In genomic region chr13:108463365-108463764, GRCh38 we compare ENCODE assay signal across 11 cellular contexts.
A peak's percentile ranks its signal among the peaks of the same experiment; 100 is the strongest.
DNase-seq lines count a peak whose midpoint lies in the region; ATAC-seq and TF ChIP-seq lines count a peak whose summit lies in the region.
"Had no signal": no experiment of that assay in that cellular context is flagged by ENCODE, and none has a peak within 500 bp of the region (broad histone marks: within the 10 kb centered on the region; RNA-seq: fewer than 3 reads in every experiment).

No MANE protein-coding gene starts in this region.

- peak; percentile 43 to 62 for ATAC-seq in activated T-cell treated with anti-CD3 and anti-CD28 coated beads, Interleukin-2, amount 50 U/mL, for 4 hours
- ATAC-seq in PC-3 (no peak), upper lobe of right lung (peak; percentile 19), WTC11 (no peak)

- peaks cover 2% of the 10 kb centered on the region for H3K4me1 Mint-ChIP-seq in activated T-cell treated with anti-CD3 and anti-CD28 coated beads, Interleukin-2, amount 50 U/mL, for 4 hours (ENCODE audit: low read depth)
- H3K4me1 Mint-ChIP-seq in WTC11: no peaks in the 10 kb centered on the region; the same call in 1 of the 2 replicates
- H3K4me1 Mint-ChIP-seq: B cell had no signal

- intact Hi-C loops in PC-3 (cut with micrococcal nuclease): no loop called here
- intact Hi-C loops in upper lobe of right lung (cut with DNase I): no loop called here
- intact Hi-C loops in testis (cut with DNase I; ENCODE audit: low total_unique reads): no loop called here

- H3K9me3 ChIP-seq in PC-3 (ENCODE audit: low read length) (no peaks in the 10 kb centered on the region), upper lobe of right lung (no peaks in the 10 kb centered on the region), testis (no peaks in the 10 kb centered on the region)

- H3K4me3 ChIP-seq in PC-3 (ENCODE audit: low read length): no peak overlapping the region
- no peak overlapping the region for H3K4me3 ChIP-seq in upper lobe of right lung
- no peak overlapping the region for H3K4me3 ChIP-seq in testis

- H3K4me1 ChIP-seq in PC-3 (ENCODE audit: insufficient read depth, low read length) (no peaks in the 10 kb centered on the region), upper lobe of right lung (no peaks in the 10 kb centered on the region), testis (no peaks in the 10 kb centered on the region)

- CTCF ChIA-PET in PC-3 (lab: Charles Lee) (no interaction called here), WTC11 (lab: Charles Lee) (no interaction called here)

- TF ChIP-seq CTCF in PC-3 (conservative IDR thresholded peaks at IDR 0.05; ENCODE audit: low read depth, low read length) (no peak), upper lobe of right lung (IDR thresholded peaks at IDR 0.05) (no peak), WTC11 (IDR thresholded peaks at IDR 0.05) (no peak), testis (IDR thresholded peaks at IDR 0.05) (no peak)

- H3K27ac ChIP-seq in PC-3 (ENCODE audit: low read length) (no peak overlapping the region), upper lobe of right lung (no peak overlapping the region), testis (no peak overlapping the region)

- no peaks in the 10 kb centered on the region for H3F3A ChIP-seq in PC-3 (ENCODE audit: low read length, unreplicated experiment)

- WGBS in testis, 2 donors: 85% methylated on average over 3 of the region's 3 CpGs

- BruUV-seq in PC-3 (replicated peaks; lab: Mats Ljungman, UMichigan): no TSS peak

- no peak overlapping the region for H2AFZ ChIP-seq in PC-3 (ENCODE audit: low read length)

- H3K27me3 ChIP-seq in PC-3 (ENCODE audit: low read length) (no peaks in the 10 kb centered on the region), upper lobe of right lung (no peaks in the 10 kb centered on the region), testis (no peaks in the 10 kb centered on the region)

- H3K9me2 ChIP-seq in PC-3 (replicated peaks; ENCODE audit: low read length): no peaks in the 10 kb centered on the region

- no peak for TF ChIP-seq POLR2A in testis (IDR thresholded peaks at IDR 0.05)

- DNase-seq in activated T-cell treated with anti-CD3 and anti-CD28 coated beads, Interleukin-2, amount 50 U/mL, for 4 hours: no peak
- no peak for DNase-seq in activated T-cell treated with anti-CD3 and anti-CD28 coated beads, Interleukin-2, amount 50 U/mL, for 48 hours
- DNase-seq in PC-3 (peak; percentile 61), fibroblast of peridontal ligament (ENCODE audit: extremely low read depth) (peak; percentile 83), upper lobe of right lung (no peak), occipital lobe (lab: John Stamatoyannopoulos, UW) (no peak), WTC11 (ENCODE audit: low spot score) (no peak), testis (no peak)
- DNase-seq: activated effector memory CD4-positive, alpha-beta T cell treated with Interleukin-2 at 50 U/mL for 16 hours; NCI-H1436 treated with DMSO at 0.1 percent for 48 hours had no signal

- H3K9ac ChIP-seq in PC-3 (ENCODE audit: low read length): no peak overlapping the region

- no peaks in the 10 kb centered on the region for H3K36me3 Mint-ChIP-seq in activated T-cell treated with anti-CD3 and anti-CD28 coated beads, Interleukin-2, amount 50 U/mL, for 4 hours (ENCODE audit: insufficient read depth)
- H3K36me3 Mint-ChIP-seq in WTC11: no peaks in the 10 kb centered on the region; the same call in 1 of the 2 replicates

- H3K36me3 ChIP-seq in PC-3 (ENCODE audit: low read depth, low read length): no peaks in the 10 kb centered on the region
- H3K36me3 ChIP-seq in upper lobe of right lung: no peaks in the 10 kb centered on the region
- no peaks in the 10 kb centered on the region for H3K36me3 ChIP-seq in testis (ENCODE audit: low read depth, missing control alignments)

- H4K20me1 ChIP-seq in PC-3 (ENCODE audit: low read length): no peaks in the 10 kb centered on the region

- POLR2A ChIA-PET in PC-3 (lab: Charles Lee; ENCODE audit: unreplicated experiment): no interaction called here
- POLR2A ChIA-PET in WTC11 (lab: Charles Lee): no interaction called here

- no peaks in the 10 kb centered on the region for H3K9me3 Mint-ChIP-seq in activated T-cell treated with anti-CD3 and anti-CD28 coated beads, Interleukin-2, amount 50 U/mL, for 4 hours
- peaks cover 3% of the 10 kb centered on the region for H3K9me3 Mint-ChIP-seq in WTC11

- no peak overlapping the region for H3K4me3 Mint-ChIP-seq in activated T-cell treated with anti-CD3 and anti-CD28 coated beads, Interleukin-2, amount 50 U/mL, for 4 hours
- H3K4me3 Mint-ChIP-seq in WTC11: no peak overlapping the region
- H3K4me3 Mint-ChIP-seq: B cell had no signal

- peaks cover 3% of the 10 kb centered on the region for H3K27me3 Mint-ChIP-seq in activated T-cell treated with anti-CD3 and anti-CD28 coated beads, Interleukin-2, amount 50 U/mL, for 4 hours (ENCODE audit: low read depth)
- H3K27me3 Mint-ChIP-seq in WTC11 (ENCODE audit: low read depth): no peaks in the 10 kb centered on the region; the same call in 1 of the 2 replicates
- H3K27me3 Mint-ChIP-seq: B cell had no signal

- no peak overlapping the region for H3K27ac Mint-ChIP-seq in WTC11
- H3K27ac Mint-ChIP-seq: B cell had no signal

- H3K4me2 ChIP-seq in PC-3 (ENCODE audit: low read length): no peak overlapping the region

- no peaks in the 10 kb centered on the region for H3K79me2 ChIP-seq in PC-3 (ENCODE audit: low read length)

TF ChIP-seq in WTC11, 78 proteins besides CTCF, POLR2A, EP300 and RAD21 (continues in another document):
- TF ChIP-seq ZNF423 (CRISPR knock-in tag; IDR thresholded peaks at IDR 0.05): no peak
- TF ChIP-seq MLX (CRISPR knock-in tag; IDR thresholded peaks at IDR 0.05): no peak
- TF ChIP-seq ATF1 (CRISPR knock-in tag; IDR thresholded peaks at IDR 0.05): no peak
- TF ChIP-seq ZNF671 (CRISPR knock-in tag; IDR thresholded peaks at IDR 0.05): no peak
- TF ChIP-seq, protein P1, sequence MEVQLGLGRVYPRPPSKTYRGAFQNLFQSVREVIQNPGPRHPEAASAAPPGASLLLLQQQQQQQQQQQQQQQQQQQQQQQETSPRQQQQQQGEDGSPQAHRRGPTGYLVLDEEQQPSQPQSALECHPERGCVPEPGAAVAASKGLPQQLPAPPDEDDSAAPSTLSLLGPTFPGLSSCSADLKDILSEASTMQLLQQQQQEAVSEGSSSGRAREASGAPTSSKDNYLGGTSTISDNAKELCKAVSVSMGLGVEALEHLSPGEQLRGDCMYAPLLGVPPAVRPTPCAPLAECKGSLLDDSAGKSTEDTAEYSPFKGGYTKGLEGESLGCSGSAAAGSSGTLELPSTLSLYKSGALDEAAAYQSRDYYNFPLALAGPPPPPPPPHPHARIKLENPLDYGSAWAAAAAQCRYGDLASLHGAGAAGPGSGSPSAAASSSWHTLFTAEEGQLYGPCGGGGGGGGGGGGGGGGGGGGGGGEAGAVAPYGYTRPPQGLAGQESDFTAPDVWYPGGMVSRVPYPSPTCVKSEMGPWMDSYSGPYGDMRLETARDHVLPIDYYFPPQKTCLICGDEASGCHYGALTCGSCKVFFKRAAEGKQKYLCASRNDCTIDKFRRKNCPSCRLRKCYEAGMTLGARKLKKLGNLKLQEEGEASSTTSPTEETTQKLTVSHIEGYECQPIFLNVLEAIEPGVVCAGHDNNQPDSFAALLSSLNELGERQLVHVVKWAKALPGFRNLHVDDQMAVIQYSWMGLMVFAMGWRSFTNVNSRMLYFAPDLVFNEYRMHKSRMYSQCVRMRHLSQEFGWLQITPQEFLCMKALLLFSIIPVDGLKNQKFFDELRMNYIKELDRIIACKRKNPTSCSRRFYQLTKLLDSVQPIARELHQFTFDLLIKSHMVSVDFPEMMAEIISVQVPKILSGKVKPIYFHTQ (CRISPR knock-in tag; IDR thresholded peaks at IDR 0.05): no peak
- TF ChIP-seq E2F5 (CRISPR knock-in tag; IDR thresholded peaks at IDR 0.05): no peak
- TF ChIP-seq ZNF138 (CRISPR knock-in tag; conservative IDR thresholded peaks at IDR 0.05): no peak
- TF ChIP-seq SP1 (CRISPR knock-in tag; conservative IDR thresholded peaks at IDR 0.05): no peak
- TF ChIP-seq, protein P2, sequence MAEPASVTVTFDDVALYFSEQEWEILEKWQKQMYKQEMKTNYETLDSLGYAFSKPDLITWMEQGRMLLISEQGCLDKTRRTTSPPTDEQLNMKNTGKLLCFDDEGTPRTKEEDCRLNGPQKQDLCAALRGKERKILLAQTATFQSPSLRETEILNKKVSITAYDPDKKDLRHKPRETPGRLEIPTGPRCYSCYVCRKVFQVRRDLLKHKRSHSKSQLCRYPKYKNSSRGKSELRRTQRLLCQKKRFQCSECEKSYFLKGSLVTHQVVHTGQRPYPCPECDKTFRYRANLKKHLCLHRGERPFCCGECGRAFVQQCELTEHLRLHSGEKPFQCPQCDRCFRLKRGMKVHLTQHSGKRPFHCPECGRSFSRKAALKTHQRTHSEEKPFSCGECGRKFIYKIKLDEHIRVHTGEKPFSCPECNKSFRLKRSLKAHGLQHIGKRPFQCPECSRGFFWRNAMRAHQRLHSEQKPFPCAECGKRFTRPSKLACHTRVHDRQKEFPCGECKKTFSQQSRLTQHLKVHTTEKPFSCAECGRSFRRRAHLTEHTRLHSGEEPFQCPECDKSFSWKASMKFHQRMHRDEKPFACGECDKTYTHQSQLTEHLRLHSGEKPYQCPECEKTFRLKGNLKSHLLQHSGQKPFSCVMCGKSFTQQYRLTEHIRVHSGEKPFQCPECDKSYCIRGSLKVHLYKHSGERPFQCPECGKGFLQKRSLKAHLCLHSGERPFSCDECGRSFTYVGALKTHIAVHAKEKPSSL (CRISPR knock-in tag; conservative IDR thresholded peaks at IDR 0.05): no peak
- TF ChIP-seq NR3C1 (CRISPR knock-in tag; conservative IDR thresholded peaks at IDR 0.05; ENCODE audit: low read depth): no peak
- no peak for TF ChIP-seq MYBL2 (CRISPR knock-in tag; IDR thresholded peaks at IDR 0.05)
- TF ChIP-seq NR1H2 (CRISPR knock-in tag; IDR thresholded peaks at IDR 0.05): no peak
- TF ChIP-seq PRRX2 (CRISPR knock-in tag; IDR thresholded peaks at IDR 0.05): no peak

Comparison
In these comparisons a context has a peak if more than half of its experiments do, and no peak if none do; other contexts are left out.
1. ATAC-seq: peak in activated T-cell treated with anti-CD3 and anti-CD28 coated beads, Interleukin-2, amount 50 U/mL, for 4 hours (2 of 2) and upper lobe of right lung (single experiment); none in PC-3 (single experiment) and WTC11 (single experiment).
2. DNase-seq: peak in PC-3 (single experiment) and fibroblast of peridontal ligament (single experiment); none in activated T-cell treated with anti-CD3 and anti-CD28 coated beads, Interleukin-2, amount 50 U/mL, for 4 hours (single experiment), activated T-cell treated with anti-CD3 and anti-CD28 coated beads, Interleukin-2, amount 50 U/mL, for 48 hours (0 of 2), upper lobe of right lung (single experiment), occipital lobe (single experiment), WTC11 (single experiment) and testis (single experiment).